21 cellular contexts compared by ENCODE assay signal in the genomic region with DNA sequence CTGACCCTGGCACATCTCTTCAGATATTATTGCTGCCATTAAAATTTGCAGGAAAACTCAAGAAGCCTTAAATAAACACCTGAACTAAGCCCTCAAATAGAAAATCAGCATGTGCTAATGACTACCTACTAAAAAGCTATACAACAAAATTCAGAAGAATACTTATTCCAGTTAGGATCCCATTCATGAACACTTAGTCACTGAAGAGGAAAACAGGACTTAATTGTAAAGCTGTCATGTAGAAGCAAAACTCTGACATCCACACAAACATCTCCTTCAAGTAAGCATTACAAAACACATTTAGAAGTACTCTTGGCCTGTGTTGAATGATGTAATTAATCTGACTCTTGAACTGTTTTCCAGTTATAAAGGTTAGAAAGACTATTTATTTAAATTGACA. TPM values are rescaled to one million over a fixed set of nuclear protein-coding genes. Genes with fewer than 3 reads are reported as not detected.
DNase-seq lines count a peak whose midpoint lies in the region; ATAC-seq, FAIRE-seq and TF ChIP-seq lines count a peak whose summit lies in the region.
"Had no signal": no experiment of that assay in that cellular context is flagged by ENCODE, and none has a peak within 500 bp of the region (broad histone marks: within the 10 kb centered on the region; RNA-seq: fewer than 3 reads in every experiment).

No MANE protein-coding gene starts in this region.

- no peak overlapping the region for H3K27ac Mint-ChIP-seq in activated CD8-positive, alpha-beta memory T cell treated with anti-CD3 and anti-CD28 coated beads, Interleukin-2, amount 10 ng/mL, durations not matched to agents 7 days and 5 days
- H3K27ac Mint-ChIP-seq: activated naive CD8-positive, alpha-beta T cell; activated T-cell treated with anti-CD3 and anti-CD28 coated beads, Interleukin-2, amount 50 U/mL, for 24 hours; naive thymus-derived CD4-positive, alpha-beta T cell had no signal

- intact Hi-C loops in HepG2 (cut with micrococcal nuclease; ENCODE audit: unreplicated experiment), result no loop called here
- intact Hi-C loops in right lobe of liver (cut with DNase I), result no loop called here
- intact Hi-C loops in GM12878 (cut with micrococcal nuclease; ENCODE audit: unreplicated experiment), result no loop called here

- H3K9ac ChIP-seq in HepG2 (ENCODE audit: insufficient read depth, low read depth, low read length), result no peak overlapping the region
- H3K9ac ChIP-seq in GM12878 (ENCODE audit: control insufficient read depth, insufficient read depth, low read length), result no peak overlapping the region

- H3K4me1 Mint-ChIP-seq in activated CD8-positive, alpha-beta memory T cell treated with anti-CD3 and anti-CD28 coated beads, Interleukin-2, amount 10 ng/mL, durations not matched to agents 7 days and 5 days, result peaks cover 20% of the 10 kb centered on the region

- POLR2A ChIA-PET in HepG2 (lab: Yijun Ruan, JAX) (interaction anchor here (1.0 kb wide), 1 partner anchor 10 kb away, joined by 5 read pairs; no protein-coding TSS in a partner anchor), GM12878 (lab: Charles Lee) (interaction anchor here (0.7 to 2.7 kb wide), 5 partner anchors 10 to 71 kb away, joined by 3 to 14 read pairs (median 3); no protein-coding TSS in a partner anchor)

- H3K36me3 ChIP-seq in HepG2 (replicated peaks in 1 of 2; ENCODE audit: control insufficient read depth in 1 of 2, insufficient read depth in 2 of 2, low read length in 2 of 2) (peaks cover 19 to 58% of the 10 kb centered on the region in 2 experiments), right lobe of liver (peaks cover 0 to 16% (median 2%) of the 10 kb centered on the region in 4 donors), GM12878 (ENCODE audit: control insufficient read depth in 2 of 2, insufficient read depth in 2 of 2, low read length in 1 of 2) (peaks cover 0 to 6% of the 10 kb centered on the region in 2 experiments; a peak in 3 of 4 replicates)
- H3K36me3 ChIP-seq: left ventricle myocardium inferior, SJCRH30, tibial nerve had no signal

- H2AFZ ChIP-seq in HepG2 (ENCODE audit: low read length), result no peak overlapping the region
- no peak overlapping the region for H2AFZ ChIP-seq in GM12878 (ENCODE audit: control insufficient read depth, low read depth, low read length)

- H3K4me3 Mint-ChIP-seq in activated CD8-positive, alpha-beta memory T cell treated with anti-CD3 and anti-CD28 coated beads, Interleukin-2, amount 10 ng/mL, durations not matched to agents 7 days and 5 days, result no peak overlapping the region
- H3K4me3 Mint-ChIP-seq: activated naive CD8-positive, alpha-beta T cell; activated T-cell treated with anti-CD3 and anti-CD28 coated beads, Interleukin-2, amount 50 U/mL, for 24 hours; central memory CD8-positive, alpha-beta T cell; naive thymus-derived CD4-positive, alpha-beta T cell had no signal

- no peaks in the 10 kb centered on the region for H3K27me3 Mint-ChIP-seq in activated CD8-positive, alpha-beta memory T cell treated with anti-CD3 and anti-CD28 coated beads, Interleukin-2, amount 10 ng/mL, durations not matched to agents 7 days and 5 days
- H3K27me3 Mint-ChIP-seq: activated naive CD8-positive, alpha-beta T cell; activated T-cell treated with anti-CD3 and anti-CD28 coated beads, Interleukin-2, amount 50 U/mL, for 24 hours; central memory CD8-positive, alpha-beta T cell; naive thymus-derived CD4-positive, alpha-beta T cell had no signal

- TF ChIP-seq EP300 in HepG2 (IDR thresholded peaks at IDR 0.05; ENCODE audit: low read depth in 2 of 2, low read length in 2 of 2), result no peak
- TF ChIP-seq EP300 in HepG2 (CRISPR knock-in tag; IDR thresholded peaks at IDR 0.05; ENCODE audit: borderline replicate concordance), result no peak
- TF ChIP-seq EP300 in GM12878 (IDR thresholded peaks at IDR 0.05; ENCODE audit: borderline replicate concordance in 1 of 2, control insufficient read depth in 1 of 2, low read depth in 2 of 2, low read length in 2 of 2), result no peak

- no peak overlapping the region for H3K27ac ChIP-seq in HepG2 (ENCODE audit: extremely low read length, insufficient read depth, low read length)
- H3K27ac ChIP-seq in right lobe of liver, result no peak overlapping the region
- H3K27ac ChIP-seq in GM12878 (ENCODE audit: control insufficient read depth, insufficient read depth), result peak overlapping the region; percentile 30; the same call in 1 of the 2 replicates
- H3K27ac ChIP-seq: HL-60, left ventricle myocardium inferior, SJCRH30 had no signal

- DNase-seq in HepG2 (ENCODE audit: low spot score), result no peak
- DNase-seq in right lobe of liver, result no peak
- no peak for DNase-seq in GM12878 (ENCODE audit: low read depth, low spot score)
- peak; percentile 53 for DNase-seq in iris pigment epithelial cell (ENCODE audit: low read depth)
- no peak for DNase-seq in iPS-NIHi7 (ENCODE audit: extremely low spot score)
- no peak for DNase-seq in activated CD8-positive, alpha-beta memory T cell treated with anti-CD3 and anti-CD28 coated beads, Interleukin-2, amount 10 ng/mL, durations not matched to agents 7 days and 5 days
- no peak for DNase-seq in cerebellar cortex (ENCODE audit: low spot score)
- no peak for DNase-seq in stimulated activated CD4-positive, alpha-beta T cell treated with anti-CD3 and anti-CD28 coated beads, Interleukin-4, amount 100 ng/mL, for 24 hours
- DNase-seq: ACHN; activated CD4-positive, alpha-beta T cell treated with anti-CD3 and anti-CD28 coated beads, Interleukin-2, amount 50 U/mL, for 1 hour; activated T-cell treated with anti-CD3 and anti-CD28 coated beads, Interleukin-2, amount 50 U/mL, for 24 hours; left ventricle myocardium inferior; naive thymus-derived CD4-positive, alpha-beta T cell; NCI-H2081; SJCRH30; stimulated activated CD4-positive, alpha-beta T cell treated with anti-CD3 and anti-CD28 coated beads, Interleukin-2, amount 100 ng/mL, for 48 hours had no signal

- peaks cover 100% of the 10 kb centered on the region for H3K79me2 ChIP-seq in HepG2 (ENCODE audit: insufficient read depth, low read length)
- H3K79me2 ChIP-seq in GM12878 (ENCODE audit: control insufficient read depth, insufficient read depth, low read length), result peaks cover 86% of the 10 kb centered on the region

- H4K20me1 ChIP-seq in HepG2 (ENCODE audit: insufficient read depth, low read length), result peaks cover 99% of the 10 kb centered on the region
- no peaks in the 10 kb centered on the region for H4K20me1 ChIP-seq in GM12878 (ENCODE audit: control insufficient read depth, insufficient read depth)

- SMC1A ChIA-PET in GM12878 (lab: Charles Lee; ENCODE audit: uncharacterized antibody, unreplicated experiment), result interaction anchor here (0.6 to 5.5 kb wide), 11 partner anchors 8 to 82 kb away, joined by 3 to 51 read pairs (median 8); no protein-coding TSS in a partner anchor

- no peak for TF ChIP-seq POLR2A in HepG2 (IDR thresholded peaks at IDR 0.05; ENCODE audit: insufficient read depth in 1 of 2, low read depth in 2 of 2, low read length in 2 of 2)
- TF ChIP-seq POLR2A in right lobe of liver (IDR thresholded peaks at IDR 0.05), result no peak
- no peak for TF ChIP-seq POLR2A in GM12878 (IDR thresholded peaks at IDR 0.05; ENCODE audit: low read depth, low read length)

- H3K4me1 ChIP-seq in HepG2 (ENCODE audit: insufficient read depth, low read length) (peaks cover 86% of the 10 kb centered on the region), right lobe of liver (peaks cover 0 to 64% (median 10%) of the 10 kb centered on the region in 4 donors), GM12878 (ENCODE audit: control insufficient read depth, insufficient read depth, low read length) (peaks cover 29% of the 10 kb centered on the region)
- H3K4me1 ChIP-seq: SJCRH30 had no signal

- no peak for ATAC-seq in HepG2
- ATAC-seq in right lobe of liver, result no peak
- ATAC-seq in GM12878, result no peak
- no peak for ATAC-seq in activated CD8-positive, alpha-beta memory T cell treated with anti-CD3 and anti-CD28 coated beads, Interleukin-2, amount 10 ng/mL, durations not matched to agents 7 days and 5 days
- ATAC-seq: naive thymus-derived CD4-positive, alpha-beta T cell; sciatic nerve had no signal

- H3K9me3 Mint-ChIP-seq in activated CD8-positive, alpha-beta memory T cell treated with anti-CD3 and anti-CD28 coated beads, Interleukin-2, amount 10 ng/mL, durations not matched to agents 7 days and 5 days (ENCODE audit: low read depth), result peaks cover 2% of the 10 kb centered on the region
- H3K9me3 Mint-ChIP-seq: activated T-cell treated with anti-CD3 and anti-CD28 coated beads, Interleukin-2, amount 50 U/mL, for 24 hours; central memory CD8-positive, alpha-beta T cell had no signal

- BruUV-seq in HepG2 (replicated peaks; lab: Mats Ljungman, UMichigan), result TSS peak; percentile 4
- no TSS peak for BruUV-seq in GM12878 (replicated peaks; lab: Mats Ljungman, UMichigan)

- H3K4me2 ChIP-seq in HepG2 (ENCODE audit: low read depth, low read length), result no peak overlapping the region
- H3K4me2 ChIP-seq in GM12878 (ENCODE audit: control insufficient read depth, insufficient read depth), result no peak overlapping the region

- TF ChIP-seq RAD21 in HepG2 (CRISPR knock-in tag; IDR thresholded peaks at IDR 0.05) (no peak), GM12878 (IDR thresholded peaks at IDR 0.05; ENCODE audit: insufficient read depth, low read depth, low read length) (no peak)

- CTCF ChIA-PET in HepG2 (lab: Yijun Ruan, JAX; ENCODE audit: low intra/inter-chr PET ratio, low total read pairs), result no interaction called here
- CTCF ChIA-PET in GM12878 (lab: Yijun Ruan, JAX), result interaction anchor here (0.9 to 4.7 kb wide), 5 partner anchors 10 to 95 kb away, joined by 3 to 33 read pairs (median 7); no protein-coding TSS in a partner anchor
- CTCF ChIA-PET in activated CD8-positive, alpha-beta memory T cell treated with anti-CD3 and anti-CD28 coated beads, Interleukin-2, amount 10 ng/mL, durations not matched to agents 7 days and 5 days (lab: Charles Lee), result interaction anchor here (0.9 kb wide), 1 partner anchor 19 kb away, joined by 3 read pairs; a partner anchor contains a TSS

- H3K36me3 Mint-ChIP-seq in activated CD8-positive, alpha-beta memory T cell treated with anti-CD3 and anti-CD28 coated beads, Interleukin-2, amount 10 ng/mL, durations not matched to agents 7 days and 5 days, result peaks cover 32% of the 10 kb centered on the region

- H3K4me3 ChIP-seq in HepG2 (replicated peaks in 1 of 3; ENCODE audit: insufficient read depth in 1 of 3, low read depth in 2 of 3, low read length in 3 of 3) (no peak overlapping the region), right lobe of liver (no peak overlapping the region), GM12878 (no peak overlapping the region)
- H3K4me3 ChIP-seq: left ventricle myocardium inferior, SJCRH30, tibial nerve had no signal

- FAIRE-seq in HepG2 (lab: Jason Lieb, UNC) (no peak), GM12878 (lab: Jason Lieb, UNC) (no peak)

- no peaks in the 10 kb centered on the region for H3K27me3 ChIP-seq in HepG2 (ENCODE audit: control insufficient read depth in 1 of 2, insufficient read depth in 2 of 2, low read length in 2 of 2)
- no peaks in the 10 kb centered on the region for H3K27me3 ChIP-seq in right lobe of liver
- no peaks in the 10 kb centered on the region for H3K27me3 ChIP-seq in GM12878 (replicated peaks in 1 of 2; ENCODE audit: control insufficient read depth in 2 of 2, insufficient read depth in 2 of 2, low read length in 1 of 2)
- H3K27me3 ChIP-seq: SJCRH30, tibial nerve had no signal

- no peaks in the 10 kb centered on the region for H3K9me3 ChIP-seq in HepG2 (ENCODE audit: low read length)
- H3K9me3 ChIP-seq in right lobe of liver, result no peaks in the 10 kb centered on the region
- H3K9me3 ChIP-seq in GM12878 (replicated peaks; ENCODE audit: control insufficient read depth, insufficient read depth, low read length), result no peaks in the 10 kb centered on the region; the same call in 2 of the 3 replicates
- H3K9me3 ChIP-seq: left ventricle myocardium inferior, SJCRH30, tibial nerve had no signal

- TF ChIP-seq CTCF in HepG2 (CRISPR knock-in tag; IDR thresholded peaks at IDR 0.05) (no peak), right lobe of liver (IDR thresholded peaks at IDR 0.05) (no peak), GM12878 (IDR thresholded peaks at IDR 0.05 in 2 of 3, conservative IDR thresholded peaks at IDR 0.05 in 1 of 3; ENCODE audit: control insufficient read depth in 2 of 3, extremely low read depth in 1 of 3, insufficient read depth in 1 of 3, low read depth in 3 of 3, low read length in 3 of 3) (no peak)

- RAD21 ChIA-PET in GM12878 (lab: Charles Lee; ENCODE audit: unreplicated experiment), result interaction anchor here (0.8 to 4.5 kb wide), 12 partner anchors 9 to 401 kb away, joined by 3 to 21 read pairs (median 5); no protein-coding TSS in a partner anchor

- in situ Hi-C loops in HepG2 (cut with HindIII; ENCODE audit: extremely low pct_ligation_motif_present, low pct_unique_long_range_greater_than_20kb) (no loop called here), GM12878 (cut with MboI) (no loop called here)

RNA-seq across cellular contexts. Expression of a gene that starts 19.9 kb away (rescaled TPM):
- total RNA-seq in HepG2 (2016; rRNA removed; fragmentation: Illumina TruSeq; extraction: Trizol), result 64.5 and 78.9 TPM in 2 replicates
- 19.2 and 20.4 TPM in 2 replicates for total RNA-seq in HepG2 (2016; cell fraction: cytosol; rRNA removed; fragmentation: Illumina TruSeq; extraction: Trizol; ENCODE audit: low read depth)
- total RNA-seq in HepG2 (2016; cell fraction: insoluble cytoplasmic fraction; rRNA removed; fragmentation: Illumina TruSeq; extraction: Trizol), result 69.3 and 74.8 TPM in 2 replicates
- 73.2 and 75.4 TPM in 2 replicates for total RNA-seq in HepG2 (2016; cell fraction: membrane; rRNA removed; fragmentation: Illumina TruSeq; extraction: Trizol)
- 121 and 123 TPM in 2 replicates for total RNA-seq in HepG2 (2016; cell fraction: nucleus; rRNA removed; fragmentation: Illumina TruSeq; extraction: Trizol)
- 75.7 and 97.1 TPM in 2 replicates for polyA plus RNA-seq in HepG2 (2011; rRNA removed)
- 40.8 and 54.3 TPM in 2 replicates for polyA plus RNA-seq in HepG2 (2011; cell fraction: cytosol; rRNA removed)
- polyA plus RNA-seq in HepG2 (2011; cell fraction: nucleus; rRNA removed), result 68.9 and 74.9 TPM in 2 replicates
- 87.7 and 101 TPM in 2 replicates for polyA plus RNA-seq in HepG2 (2012)
- polyA plus RNA-seq in HepG2 (2016; cell fraction: cytosol; fragmentation: Illumina TruSeq; extraction: Trizol; ENCODE audit: low read depth), result 13.4 and 15.1 TPM in 2 replicates
- 81.1 and 83.2 TPM in 2 replicates for polyA plus RNA-seq in HepG2 (2016; cell fraction: insoluble cytoplasmic fraction; fragmentation: Illumina TruSeq; extraction: Trizol; ENCODE audit: low read depth)
- polyA plus RNA-seq in HepG2 (2016; cell fraction: membrane; fragmentation: Illumina TruSeq; extraction: Trizol; ENCODE audit: low read depth), result 49.0 and 50.1 TPM in 2 replicates
- 115 and 124 TPM in 2 replicates for polyA plus RNA-seq in HepG2 (2016; cell fraction: nucleus; fragmentation: Illumina TruSeq; extraction: Trizol; ENCODE audit: insufficient read depth, low read depth)
- 37.6 and 93.4 TPM in 2 replicates for polyA minus RNA-seq in HepG2 (2011; rRNA and poly(A)+ RNA removed; ENCODE audit: low replicate concordance)
- 82.9 and 96.7 TPM in 2 replicates for polyA minus RNA-seq in HepG2 (2011; cell fraction: cytosol; rRNA and poly(A)+ RNA removed)
- 685 and 799 TPM in 2 replicates for polyA minus RNA-seq in HepG2 (2011; cell fraction: nucleus; rRNA and poly(A)+ RNA removed)
- total RNA-seq in right lobe of liver, result 10 to 100 TPM; 74.3 to 96.4 (median 84.5) TPM
- total RNA-seq in GM12878 (2013; cell fraction: nucleolus; rRNA removed), result 85.3 and 105 TPM in 2 replicates
- total RNA-seq in GM12878 (2014; rRNA removed), result 59.9 and 61.6 TPM in 2 replicates
- total RNA-seq in GM12878 (2014; rRNA removed; fragmentation: Illumina TruSeq; extraction: Trizol), result 83.8 and 87.5 TPM in 2 replicates
- total RNA-seq in GM12878 (2021), result 76.1 and 76.9 TPM in 2 replicates
- 24.4 TPM for polyA plus RNA-seq in GM12878 (2011; ENCODE audit: low read depth)
- polyA plus RNA-seq in GM12878 (2011; rRNA removed), result 91.4 and 122 TPM in 2 replicates
- 38.3 and 41.6 TPM in 2 replicates for polyA plus RNA-seq in GM12878 (2011; cell fraction: cytosol; rRNA removed)
- polyA plus RNA-seq in GM12878 (2011; cell fraction: nucleus; rRNA removed), result 70.5 and 86.0 TPM in 2 replicates
- 32.2 and 37.2 TPM in 2 replicates for polyA plus RNA-seq in GM12878 (2012)
- polyA plus RNA-seq in GM12878 (2014; fragmentation: Illumina TruSeq; extraction: Trizol), result 64.9 and 73.3 TPM in 2 replicates
- 10 to 100 TPM; 24.2 to 34.4 TPM for polyA plus RNA-seq in GM12878 (2014; fragmentation: Nextera tagmentation; extraction: Ambion mirVana)
- polyA plus RNA-seq in GM12878 (2014; rRNA removed), result 46.4 and 47.7 TPM in 2 replicates
- polyA plus RNA-seq in GM12878 (2016; fragmentation: Nextera tagmentation; extraction: Ambion mirVana), result 10 to 100 TPM; 50.2 to 53.1 TPM
- polyA minus RNA-seq in GM12878 (2011; rRNA and poly(A)+ RNA removed), result 110 and 125 TPM in 2 replicates
- polyA minus RNA-seq in GM12878 (2011; cell fraction: cytosol; rRNA and poly(A)+ RNA removed), result 41.3 and 44.8 TPM in 2 replicates
- polyA minus RNA-seq in GM12878 (2011; cell fraction: nucleus; rRNA and poly(A)+ RNA removed), result 172 and 368 TPM in 2 replicates
- total RNA-seq in activated CD8-positive, alpha-beta memory T cell treated with anti-CD3 and anti-CD28 coated beads, Interleukin-2, amount 10 ng/mL, durations not matched to agents 7 days and 5 days, result 10 to 100 TPM; 33.9 to 81.8 TPM
